Comparison of ENCODE assay signal across 1 cellular context in genomic region chr6:168437751-168438150, GRCh38.
TF ChIP-seq lines count a peak whose summit lies in the region.

No MANE protein-coding gene starts in this region.

TF ChIP-seq in GM23338, 12 proteins besides CTCF, POLR2A, EP300 and RAD21 (continued from another document):
- TF ChIP-seq ZNF462 (CRISPR knock-in tag; IDR thresholded peaks at IDR 0.05): no peak
TF ChIP-seq in GM23338: peak in this region for 0.
